8 cellular contexts compared by ENCODE assay signal in the genomic region with DNA sequence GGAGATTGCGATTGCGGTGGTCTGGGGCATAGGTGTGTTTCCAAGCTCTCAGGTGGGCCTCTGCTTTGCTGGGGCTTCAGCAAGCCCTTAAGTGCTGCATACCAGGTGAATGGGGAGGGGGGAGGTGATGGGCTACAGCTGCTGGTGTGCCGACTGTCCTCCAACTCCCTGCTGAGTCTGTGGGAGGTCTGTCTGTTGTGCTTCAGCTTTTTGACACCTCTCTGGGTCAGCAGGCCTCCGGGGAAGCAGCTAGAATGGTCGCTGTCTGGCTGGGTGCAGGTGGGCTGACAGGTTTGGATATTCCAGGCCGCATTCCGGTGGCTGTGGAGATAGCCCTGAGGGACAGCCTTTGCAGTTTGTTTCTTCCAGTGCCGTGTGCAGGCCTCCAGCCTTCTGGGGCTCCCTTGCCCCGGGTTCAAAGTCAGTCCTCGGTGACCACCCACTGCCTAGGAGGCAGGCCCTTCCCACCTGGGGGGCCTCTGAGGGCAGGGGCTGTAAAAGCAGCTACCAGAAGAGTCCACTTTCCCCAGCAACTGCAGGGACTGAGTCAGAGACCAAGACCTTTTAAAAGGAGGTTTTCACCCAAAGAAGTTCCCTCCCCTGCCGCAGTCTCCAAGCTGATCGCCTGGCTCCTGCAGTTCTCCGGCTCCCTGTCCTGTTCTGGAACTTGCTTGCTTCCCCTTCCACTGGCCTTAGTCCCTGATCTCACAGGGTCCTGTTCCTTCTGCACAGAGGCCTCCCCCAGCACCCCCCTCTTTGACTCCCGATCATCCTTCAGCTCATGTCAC. TPM values are rescaled to one million over a fixed set of nuclear protein-coding genes. Genes with fewer than 3 reads are reported as not detected.
DNase-seq lines count a peak whose midpoint lies in the region; ATAC-seq and TF ChIP-seq lines count a peak whose summit lies in the region.

No MANE protein-coding gene starts in this region.

- H3K36me3 Mint-ChIP-seq in natural killer cell treated with Interleukin-12 subunit alpha and Interleukin-12 subunit beta and Interleukin-15 and Interleukin-18, amount 100 ng/mL, for 72 hours: peaks cover 18% of the 10 kb centered on the region

- peaks cover 41 to 44% of the 10 kb centered on the region in 2 donors for H3K4me1 Mint-ChIP-seq in natural killer cell treated with Interleukin-12 subunit alpha and Interleukin-12 subunit beta and Interleukin-15 and Interleukin-18, amount 100 ng/mL, for 72 hours (ENCODE audit: low read depth in 2 of 2)

- ATAC-seq in natural killer cell treated with Interleukin-12 subunit alpha and Interleukin-12 subunit beta and Interleukin-15 and Interleukin-18, amount 100 ng/mL, for 72 hours: no peak

- no peaks in the 10 kb centered on the region for H3K9me3 Mint-ChIP-seq in natural killer cell treated with Interleukin-12 subunit alpha and Interleukin-12 subunit beta and Interleukin-15 and Interleukin-18, amount 100 ng/mL, for 72 hours

- peak overlapping the region in 1 of 2 donors; percentile 51 for H3K27ac Mint-ChIP-seq in natural killer cell treated with Interleukin-12 subunit alpha and Interleukin-12 subunit beta and Interleukin-15 and Interleukin-18, amount 100 ng/mL, for 72 hours

- DNase-seq in ELF-1 (ENCODE audit: low read depth, low spot score): peak; percentile 97
- peak; percentile 52 for DNase-seq in cerebellar cortex (ENCODE audit: low spot score)
- no peak for DNase-seq in natural killer cell treated with Interleukin-12 subunit alpha and Interleukin-12 subunit beta and Interleukin-15 and Interleukin-18, amount 100 ng/mL, for 72 hours (ENCODE audit: low spot score)
- no peak for DNase-seq in cerebellar nuclear complex (lab: John Stamatoyannopoulos, UW)
- DNase-seq in posterior vena cava (ENCODE audit: low spot score): no peak
- no peak for DNase-seq in AML-193 (lab: John Stamatoyannopoulos, UW)
- no peak for DNase-seq in posterior cingulate gyrus

- intact Hi-C loops in posterior vena cava (cut with DNase I) (loop anchor here in 1 of 2 donors (10.0 kb wide), 1 partner anchor 243 kb away; no protein-coding TSS in a partner anchor), posterior cingulate gyrus (cut with DNase I) (loop anchor here (2.0 to 10.0 kb wide), 2 partner anchors 149 to 243 kb away; a partner anchor contains a TSS)

- peak overlapping the region; percentile 77 for H3K4me3 Mint-ChIP-seq in natural killer cell treated with Interleukin-12 subunit alpha and Interleukin-12 subunit beta and Interleukin-15 and Interleukin-18, amount 100 ng/mL, for 72 hours

- H3K27me3 Mint-ChIP-seq in natural killer cell treated with Interleukin-12 subunit alpha and Interleukin-12 subunit beta and Interleukin-15 and Interleukin-18, amount 100 ng/mL, for 72 hours: no peaks in the 10 kb centered on the region

TF ChIP-seq in PFSK-1, 5 proteins besides CTCF, POLR2A, EP300 and RAD21:
- no peak; the same call in 1 of the 2 replicates for TF ChIP-seq SIN3A (IDR thresholded peaks at IDR 0.05; ENCODE audit: borderline replicate concordance, insufficient read depth, low read length)
- TF ChIP-seq POLR2AphosphoS5 (IDR thresholded peaks at IDR 0.05; ENCODE audit: low read depth, low read length): peak; percentile 45

RNA-seq across cellular contexts. Expression of a gene that starts 2.0 kb away (rescaled TPM):
- polyA plus RNA-seq in PFSK-1 (2012; ENCODE audit: insufficient read length, low read depth): 21.0 TPM
- total RNA-seq in natural killer cell treated with Interleukin-12 subunit alpha and Interleukin-12 subunit beta and Interleukin-15 and Interleukin-18, amount 100 ng/mL, for 72 hours: 1 to 10 TPM; 1.5 to 1.9 TPM
- 1 to 10 TPM; 3.2 to 5.5 TPM for total RNA-seq in posterior vena cava

RNA-seq across cellular contexts. Expression of a gene that starts 7.9 kb away (rescaled TPM):
- polyA plus RNA-seq in PFSK-1 (2012; ENCODE audit: insufficient read length, low read depth): 3,209 TPM
- 100 to 1,000 TPM; 593 to 982 TPM for total RNA-seq in natural killer cell treated with Interleukin-12 subunit alpha and Interleukin-12 subunit beta and Interleukin-15 and Interleukin-18, amount 100 ng/mL, for 72 hours
- 100 to 1,000 TPM; 560 to 702 TPM for total RNA-seq in posterior vena cava

Comparison
In these comparisons a context has a peak if more than half of its experiments do, and no peak if none do; other contexts are left out.
1. DNase-seq: peak in ELF-1 (single experiment) and cerebellar cortex (single experiment); none in natural killer cell treated with Interleukin-12 subunit alpha and Interleukin-12 subunit beta and Interleukin-15 and Interleukin-18, amount 100 ng/mL, for 72 hours (single experiment), cerebellar nuclear complex (0 of 2), posterior vena cava (single experiment), AML-193 (0 of 2) and posterior cingulate gyrus (0 of 10).